Comparison of ENCODE assay signal across 8 cellular contexts in the genomic region with DNA sequence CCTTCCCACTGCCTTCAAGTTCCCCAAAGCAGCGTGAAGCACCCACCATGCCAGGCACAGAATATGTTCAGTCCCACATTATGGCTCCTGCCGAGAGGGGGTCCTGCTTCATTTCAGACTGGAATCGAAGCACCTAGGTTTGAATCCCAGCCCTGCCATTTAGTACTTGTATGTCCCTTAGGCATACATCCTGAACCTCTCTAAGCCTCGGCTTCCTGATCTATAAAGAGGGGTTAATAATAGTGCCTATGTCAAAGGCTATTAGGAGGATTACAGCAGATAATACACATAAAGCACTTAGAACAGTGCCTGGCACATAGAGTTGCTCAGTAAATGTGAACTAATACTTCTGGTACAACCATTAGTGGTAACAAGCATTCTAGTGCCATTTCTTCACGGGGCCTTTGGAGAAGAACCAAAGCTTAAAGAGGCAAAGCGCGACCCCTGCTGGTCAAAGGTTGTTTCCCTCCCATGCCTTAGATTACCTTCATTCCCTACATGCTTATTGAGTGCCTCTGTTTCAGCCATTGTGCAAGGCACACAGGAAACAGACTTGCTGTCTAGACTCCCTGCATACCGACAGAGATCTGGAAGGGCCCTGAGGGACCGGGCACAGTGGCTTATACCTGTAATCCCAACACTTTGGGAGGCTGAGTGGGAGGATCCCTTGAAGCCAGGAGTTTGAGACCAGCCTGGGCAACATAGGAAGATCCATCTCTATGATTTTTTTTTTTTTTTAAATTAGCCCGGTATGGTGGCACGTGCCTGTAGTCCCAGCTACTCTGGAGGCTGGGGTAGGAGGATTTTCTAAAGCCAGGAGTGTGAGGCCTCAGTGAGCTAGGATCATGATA.
DNase-seq lines count a peak whose midpoint lies in the region; ATAC-seq and TF ChIP-seq lines count a peak whose summit lies in the region.

No MANE protein-coding gene starts in this region.

- WGBS in adrenal gland, 4 donors: 36 to 39% (median 39%) methylated on average over 11 of the region's 11 CpGs

- H3K4me3 ChIP-seq in adrenal gland: no peak overlapping the region

- H3K9me3 Mint-ChIP-seq in T-cell: no peaks in the 10 kb centered on the region

- CTCF ChIA-PET in HEK293T (lab: Yijun Ruan, JAX): interaction anchor here (0.6 to 4.2 kb wide), 14 partner anchors 8 to 192 kb away, joined by 3 to 24 read pairs (median 4); no protein-coding TSS in a partner anchor
- CTCF ChIA-PET in T-cell (lab: Charles Lee): interaction anchor here (0.6 to 2.1 kb wide), 18 partner anchors 11 to 540 kb away, joined by 3 to 37 read pairs (median 3); no protein-coding TSS in a partner anchor

- H3K36me3 Mint-ChIP-seq in T-cell: peaks cover 7% of the 10 kb centered on the region

- H3K9me3 ChIP-seq in adrenal gland (replicated peaks in 1 of 3): no peaks in the 10 kb centered on the region

- H3K4me1 ChIP-seq in adrenal gland (replicated peaks in 1 of 2): no peaks in the 10 kb centered on the region

- no peak for TF ChIP-seq POLR2A in adrenal gland (IDR thresholded peaks at IDR 0.05)

- ATAC-seq in T-cell (replicated peaks in 1 of 4): peak; percentile 66 to 78 (median 74)
- peak; percentile 59 for ATAC-seq in left ventricle myocardium superior

- POLR2A ChIA-PET in HEK293T (lab: Yijun Ruan, JAX) (no interaction called here), T-cell (lab: Charles Lee) (no interaction called here)

- peak; percentile 73 for DNase-seq in GM04503 (ENCODE audit: low read depth)
- DNase-seq in HEK293T (ENCODE audit: extremely low spot score): peak; percentile 78
- DNase-seq in NCI-H146 (lab: John Stamatoyannopoulos, UW): peak; percentile 73
- peak; percentile 37 to 84 (median 74) for DNase-seq in T-cell
- DNase-seq in adrenal gland: peak; percentile 82 to 97 (median 92)
- DNase-seq in left ventricle myocardium superior: peak; percentile 90
- DNase-seq in renal cortical epithelial cell (ENCODE audit: low read depth): peak; percentile 90
- no peak for DNase-seq in cortex of kidney (lab: John Stamatoyannopoulos, UW)

- peak; percentile 88 to 95 (median 94) for TF ChIP-seq CTCF in adrenal gland (IDR thresholded peaks at IDR 0.05)

- H3K27ac Mint-ChIP-seq in T-cell: no peak overlapping the region

- no peaks in the 10 kb centered on the region for H3K27me3 ChIP-seq in adrenal gland

- no peak overlapping the region for H3K27ac ChIP-seq in adrenal gland

- H3K36me3 ChIP-seq in adrenal gland (replicated peaks in 1 of 2): peaks cover 0 to 8% of the 10 kb centered on the region in 2 donors

- intact Hi-C loops in adrenal gland (cut with DNase I) (loop anchor here (2.0 to 10.0 kb wide), 3 partner anchors 94 to 194 kb away; partner anchors contain the start of gene PPARGC1B (in 1 of the 2)), left ventricle myocardium superior (cut with micrococcal nuclease) (loop anchor here (5.0 to 10.0 kb wide), 3 partner anchors 64 to 174 kb away; partner anchors contain the start of gene PPARGC1B)

- no peaks in the 10 kb centered on the region for H3K4me1 Mint-ChIP-seq in T-cell

- no peak overlapping the region for H3K4me3 Mint-ChIP-seq in T-cell

- H3K27me3 Mint-ChIP-seq in T-cell: no peaks in the 10 kb centered on the region

TF ChIP-seq in HEK293T, 16 proteins besides CTCF, POLR2A, EP300 and RAD21:
- no peak for TF ChIP-seq FOXK2 (IDR thresholded peaks at IDR 0.05)
- no peak for TF ChIP-seq TARDBP (IDR thresholded peaks at IDR 0.05)
- no peak for TF ChIP-seq ZNF384 (IDR thresholded peaks at IDR 0.05)
- TF ChIP-seq FOXA1 (IDR thresholded peaks at IDR 0.05): no peak
- no peak for TF ChIP-seq FOXM1 (IDR thresholded peaks at IDR 0.05; ENCODE audit: borderline replicate concordance)
- no peak for TF ChIP-seq HDGF (IDR thresholded peaks at IDR 0.05; ENCODE audit: borderline replicate concordance)
- TF ChIP-seq ARNT (IDR thresholded peaks at IDR 0.05): no peak
- TF ChIP-seq L3MBTL2 (conservative IDR thresholded peaks at IDR 0.05): no peak
- no peak for TF ChIP-seq SP1 (IDR thresholded peaks at IDR 0.05)
- TF ChIP-seq LEF1 (IDR thresholded peaks at IDR 0.05; ENCODE audit: borderline replicate concordance): no peak
- TF ChIP-seq CTBP1 (IDR thresholded peaks at IDR 0.05; ENCODE audit: borderline replicate concordance): no peak
- no peak for TF ChIP-seq NFRKB (IDR thresholded peaks at IDR 0.05)
- no peak for TF ChIP-seq BHLHE40 (IDR thresholded peaks at IDR 0.05; ENCODE audit: borderline replicate concordance)
- TF ChIP-seq, protein P1, sequence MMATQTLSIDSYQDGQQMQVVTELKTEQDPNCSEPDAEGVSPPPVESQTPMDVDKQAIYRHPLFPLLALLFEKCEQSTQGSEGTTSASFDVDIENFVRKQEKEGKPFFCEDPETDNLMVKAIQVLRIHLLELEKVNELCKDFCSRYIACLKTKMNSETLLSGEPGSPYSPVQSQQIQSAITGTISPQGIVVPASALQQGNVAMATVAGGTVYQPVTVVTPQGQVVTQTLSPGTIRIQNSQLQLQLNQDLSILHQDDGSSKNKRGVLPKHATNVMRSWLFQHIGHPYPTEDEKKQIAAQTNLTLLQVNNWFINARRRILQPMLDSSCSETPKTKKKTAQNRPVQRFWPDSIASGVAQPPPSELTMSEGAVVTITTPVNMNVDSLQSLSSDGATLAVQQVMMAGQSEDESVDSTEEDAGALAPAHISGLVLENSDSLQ (IDR thresholded peaks at IDR 0.05): no peak
